Comparison of ENCODE assay signal across 3 cellular contexts in genomic region chr13:47417485-47417884, GRCh38.
TF ChIP-seq lines count a peak whose summit lies in the region.

No MANE protein-coding gene starts in this region.

TF ChIP-seq in HepG2, 621 proteins besides CTCF, POLR2A, EP300 and RAD21:
- no peak for TF ChIP-seq MIXL1 (CRISPR knock-in tag; IDR thresholded peaks at IDR 0.05)
- TF ChIP-seq MAFF (IDR thresholded peaks at IDR 0.05; ENCODE audit: low read depth, low read length) = peak; percentile 58; the same call in 1 of the 2 replicates
- TF ChIP-seq TBX3 (IDR thresholded peaks at IDR 0.05; ENCODE audit: borderline replicate concordance) = no peak
- TF ChIP-seq MAFK (conservative IDR thresholded peaks at IDR 0.05 in 1 of 2, IDR thresholded peaks at IDR 0.05 in 1 of 2; ENCODE audit: low read length in 2 of 2) = peak; percentile 59 to 76

TF ChIP-seq in A549, 52 proteins besides CTCF, POLR2A, EP300 and RAD21:
- TF ChIP-seq CEBPB (IDR thresholded peaks at IDR 0.05) (no peak), MAFK (IDR thresholded peaks at IDR 0.05; ENCODE audit: partially characterized antibody) (peak; percentile 41)

TF ChIP-seq in IMR-90, 13 proteins besides CTCF, POLR2A, EP300 and RAD21:
- no peak for TF ChIP-seq RCOR1 (IDR thresholded peaks at IDR 0.05; ENCODE audit: insufficient replicate concordance, low read length)
- no peak for TF ChIP-seq SMC3 (IDR thresholded peaks at IDR 0.05; ENCODE audit: low read depth, low read length)
- no peak for TF ChIP-seq NFE2L2 (IDR thresholded peaks at IDR 0.05; ENCODE audit: low read depth, low read length)
- TF ChIP-seq MAFK (IDR thresholded peaks at IDR 0.05; ENCODE audit: low read depth, low read length) = peak; percentile 74
- TF ChIP-seq ELK1 (IDR thresholded peaks at IDR 0.05; ENCODE audit: borderline replicate concordance, low read depth, low read length) = no peak
